ENCODE assay signal across 8 cellular contexts in genomic region chr17:63550816-63551639, GRCh38. TPM values are rescaled to one million over a fixed set of nuclear protein-coding genes. Genes with fewer than 3 reads are reported as not detected.
A peak's percentile ranks its signal among the peaks of the same experiment; 100 is the strongest.
DNase-seq lines count a peak whose midpoint lies in the region; FAIRE-seq and TF ChIP-seq lines count a peak whose summit lies in the region.

No MANE protein-coding gene starts in this region.

- peaks cover 22 to 51% of the 10 kb centered on the region in 2 experiments for H3K79me2 ChIP-seq in H1 (ENCODE audit: control insufficient read depth in 1 of 2, insufficient read depth in 2 of 2, low read length in 2 of 2)

- H2BK15ac ChIP-seq in H1 (ENCODE audit: low read length) = no peak overlapping the region

- H3K36me3 ChIP-seq in KOPT-K1 (ENCODE audit: insufficient read depth, low read length) = peaks cover 38% of the 10 kb centered on the region
- H3K36me3 ChIP-seq in H1 (ENCODE audit: control insufficient read depth in 2 of 4, insufficient read depth in 4 of 4, low read length in 3 of 4) = peaks cover 0 to 5% (median 0%) of the 10 kb centered on the region in 4 experiments; a peak in 1 of 8 replicates
- peaks cover 0 to 6% of the 10 kb centered on the region in 2 donors for H3K36me3 ChIP-seq in mucosa of rectum (ENCODE audit: control insufficient read depth in 2 of 2, insufficient read depth in 2 of 2, low read length in 2 of 2)
- no peaks in the 10 kb centered on the region for H3K36me3 ChIP-seq in vagina

- CTCF ChIA-PET in H1 (lab: Charles Lee; ENCODE audit: partially characterized antibody) = interaction anchor here (0.6 to 2.6 kb wide), 15 partner anchors 10 to 128 kb away, joined by 3 to 10 read pairs (median 5); no protein-coding TSS in a partner anchor

- DNase-seq in ACHN (peak; percentile 44), GM12864 (ENCODE audit: low read depth) (no peak), SW480 (ENCODE audit: low spot score) (peak; percentile 23), H1 (ENCODE audit: low read depth in 1 of 2, low spot score in 2 of 2) (peak in 1 of 2 experiments; percentile 51), vagina (ENCODE audit: extremely low spot score in 2 of 2) (peak in 1 of 2 donors; percentile 86), HCEC 1CT (no peak)

- H2BK5ac ChIP-seq in H1 (ENCODE audit: low read depth, low read length) = peak overlapping the region; percentile 94

- H4K91ac ChIP-seq in H1 (replicated peaks; ENCODE audit: insufficient read length, low read length) = peak overlapping the region; percentile 94

- no peak for TF ChIP-seq RAD21 in H1 (IDR thresholded peaks at IDR 0.05 in 1 of 2, conservative IDR thresholded peaks at IDR 0.05 in 1 of 2; ENCODE audit: low read depth in 2 of 2, low read length in 2 of 2)

- no peak overlapping the region for H2BK120ac ChIP-seq in H1 (replicated peaks; ENCODE audit: low read depth, low read length)

- H3K4me2 ChIP-seq in H1 (ENCODE audit: insufficient read depth in 1 of 2, low read depth in 2 of 2, low read length in 2 of 2) = peak overlapping the region; percentile 74 to 75

- H3K56ac ChIP-seq in H1 (replicated peaks; ENCODE audit: insufficient read length, low read depth, low read length) = peak overlapping the region; percentile 95

- H2BK12ac ChIP-seq in H1 (ENCODE audit: low read depth, low read length) = no peak overlapping the region

- H3K27me3 ChIP-seq in H1 (replicated peaks in 1 of 4; ENCODE audit: control insufficient read depth in 3 of 4, extremely low read depth in 1 of 4, insufficient read depth in 3 of 4, low read length in 3 of 4) (no peaks in the 10 kb centered on the region), mucosa of rectum (ENCODE audit: control insufficient read depth in 2 of 2, insufficient read depth in 2 of 2, low read length in 2 of 2) (no peaks in the 10 kb centered on the region), vagina (no peaks in the 10 kb centered on the region)

- TF ChIP-seq CTCF in GM12864 (IDR thresholded peaks at IDR 0.05; ENCODE audit: low read depth, low read length, missing control alignments) (no peak), H1 (IDR thresholded peaks at IDR 0.05; ENCODE audit: control extremely low read depth in 1 of 3, insufficient read depth in 1 of 3, low read depth in 1 of 3, low read length in 3 of 3) (no peak), vagina (IDR thresholded peaks at IDR 0.05) (no peak)

- TF ChIP-seq EP300 in H1 (IDR thresholded peaks at IDR 0.05; ENCODE audit: borderline replicate concordance in 1 of 2, low read depth in 2 of 2, low read length in 2 of 2) = no peak

- POLR2A ChIA-PET in H1 (lab: Charles Lee; ENCODE audit: partially characterized antibody) = interaction anchor here (0.6 to 2.1 kb wide), 11 partner anchors 14 to 277 kb away, joined by 3 to 5 read pairs (median 4); partner anchors contain the start of genes MAP3K3 and TACO1

- H4K20me1 ChIP-seq in H1 (replicated peaks in 1 of 2; ENCODE audit: control insufficient read depth in 1 of 2, insufficient read depth in 2 of 2, low read length in 2 of 2) = peaks cover 7 to 19% of the 10 kb centered on the region in 2 experiments

- no peak for FAIRE-seq in H1 (lab: Jason Lieb, UNC)

- H3K9ac ChIP-seq in H1 (replicated peaks in 1 of 4; ENCODE audit: extremely low read depth in 1 of 4, low read depth in 3 of 4, low read length in 3 of 4) (peak overlapping the region; percentile 61 to 85 (median 72)), mucosa of rectum (ENCODE audit: low read depth in 1 of 2, low read length in 2 of 2) (peak overlapping the region; percentile 87 to 96)

- in situ Hi-C loops in ACHN (cut with HindIII; ENCODE audit: low pct_ligation_motif_present, low pct_unique_long_range_greater_than_20kb, low sequenced_read_pairs) = no loop called here

- peak overlapping the region; percentile 90 for H3K27ac ChIP-seq in KOPT-K1 (ENCODE audit: low read depth, low read length, poor library complexity, severe bottlenecking)
- H3K27ac ChIP-seq in H1 (ENCODE audit: low read depth, low read length) = peak overlapping the region; percentile 68; the same call in 1 of the 2 replicates
- H3K27ac ChIP-seq in mucosa of rectum (ENCODE audit: low read depth in 2 of 2, low read length in 2 of 2) = peak overlapping the region; percentile 84 to 94
- H3K27ac ChIP-seq in vagina = peak overlapping the region; percentile 90

- no peak overlapping the region for H2BK20ac ChIP-seq in H1 (ENCODE audit: low read length)

- H3K14ac ChIP-seq in H1 (ENCODE audit: insufficient read length) = peak overlapping the region; percentile 48

- WGBS in H1 (ENCODE audit: extremely low coverage in 1 of 2, insufficient coverage in 1 of 2, insufficient read length in 1 of 2, insufficient replicate concordance in 2 of 2, low coverage in 1 of 2, low lambda C conversion rate in 2 of 2, missing lambda C conversion rate in 1 of 2), 2 experiments = 5% methylated on average over 28 of the region's 32 CpGs; no CpG with 5 or more reads in 1 of the 2 experiments

- peak overlapping the region; percentile 57 for H3K23ac ChIP-seq in H1 (ENCODE audit: insufficient read length)

- peak overlapping the region; percentile 98 for H3K18ac ChIP-seq in H1 (ENCODE audit: extremely low read depth, low read length)

- peaks cover 8% of the 10 kb centered on the region for H3K79me1 ChIP-seq in H1 (ENCODE audit: low read depth, low read length)

- no peak overlapping the region for H3K4ac ChIP-seq in H1 (replicated peaks; ENCODE audit: insufficient read length, low read depth, low read length)

- TF ChIP-seq POLR2A in H1 (IDR thresholded peaks at IDR 0.05; ENCODE audit: control extremely low read depth in 1 of 2, low read depth in 2 of 2, low read length in 2 of 2) = no peak
- TF ChIP-seq POLR2A in vagina (IDR thresholded peaks at IDR 0.05) = no peak

- peaks cover 11% of the 10 kb centered on the region; the same call in 1 of the 2 replicates for H3K23me2 ChIP-seq in H1 (ENCODE audit: low read depth, low read length)

- H3K4me3 ChIP-seq in GM12864 (ENCODE audit: low read depth, low read length) (peak overlapping the region; percentile 98), H1 (ENCODE audit: extremely low read depth in 1 of 4, insufficient read depth in 2 of 4, low read depth in 3 of 4, low read length in 4 of 4) (peak overlapping the region; percentile 88 to 95 (median 90)), mucosa of rectum (ENCODE audit: low read length in 2 of 2) (peak overlapping the region; percentile 88 to 99), vagina (peak overlapping the region; percentile 73 to 100)

- peak overlapping the region; percentile 93; the same call in 1 of the 2 replicates for H2AK5ac ChIP-seq in H1 (ENCODE audit: low read depth, low read length)

- H3K9me3 ChIP-seq in KOPT-K1 (ENCODE audit: insufficient read depth, low read length, poor library complexity, severe bottlenecking) = no peaks in the 10 kb centered on the region
- no peaks in the 10 kb centered on the region for H3K9me3 ChIP-seq in H1 (ENCODE audit: insufficient read depth in 2 of 2, low read depth in 1 of 2, low read length in 1 of 2)
- no peaks in the 10 kb centered on the region for H3K9me3 ChIP-seq in mucosa of rectum (ENCODE audit: control insufficient read depth in 2 of 2, low read length in 2 of 2)
- H3K9me3 ChIP-seq in vagina = no peaks in the 10 kb centered on the region

- H2AFZ ChIP-seq in H1 (ENCODE audit: low read length) = peak overlapping the region; percentile 51; the same call in 1 of the 2 replicates

- peaks cover 0 to 4% (median 3%) of the 10 kb centered on the region in 4 experiments; a peak in 5 of 7 replicates for H3K4me1 ChIP-seq in H1 (replicated peaks in 1 of 4; ENCODE audit: control insufficient read depth in 3 of 4, insufficient read depth in 4 of 4, low read length in 3 of 4)
- H3K4me1 ChIP-seq in mucosa of rectum (ENCODE audit: control insufficient read depth in 2 of 2, insufficient read depth in 2 of 2, low read length in 2 of 2) = peaks cover 17 to 22% of the 10 kb centered on the region in 2 donors
- H3K4me1 ChIP-seq in vagina = peaks cover 59% of the 10 kb centered on the region

- H4K8ac ChIP-seq in H1 (ENCODE audit: extremely low read depth, insufficient read depth, low read length) = peak overlapping the region; percentile 90

- peak overlapping the region; percentile 91 for H4K5ac ChIP-seq in H1 (ENCODE audit: insufficient read length, low read depth, low read length)

- intact Hi-C loops in vagina (cut with DNase I) = loop anchor here (10.0 kb wide), 1 partner anchor 54 kb away; the partner anchor contains the start of gene TACO1

TF ChIP-seq in H1, 55 proteins besides CTCF, POLR2A, EP300 and RAD21 (continues in another document):
- TF ChIP-seq HDAC6 (IDR thresholded peaks at IDR 0.05; ENCODE audit: low read depth, low read length) = no peak

RNA-seq across cellular contexts. Expression of gene DCAF7, which starts 0.8 kb away (rescaled TPM):
- 87.3 and 94.1 TPM in 2 replicates for total RNA-seq in H1 (2021; fragmentation: NEBNext Ultra II Directional; extraction: Animal tissue kit (Norgen Biotek cat#: 25700))
- polyA plus RNA-seq in H1 (2011; rRNA removed) = 74.9 and 97.4 TPM in 2 replicates
- polyA plus RNA-seq in H1 (2011; cell fraction: cytosol; rRNA removed) = 57.6 TPM
- polyA plus RNA-seq in H1 (2011; cell fraction: nucleus; rRNA removed) = 71.4 TPM
- 63.0 to 69.1 TPM (median 65.1 TPM) in 4 replicates for polyA plus RNA-seq in H1 (2012, experiment 1 of 2)
- polyA plus RNA-seq in H1 (2012, experiment 2 of 2) = 54.6 TPM
- polyA plus RNA-seq in H1 (2013, experiment 1 of 2) = 41.2 TPM
- 41.8 TPM for polyA plus RNA-seq in H1 (2013, experiment 2 of 2)
- polyA minus RNA-seq in H1 (2011; rRNA and poly(A)+ RNA removed) = 139 and 144 TPM in 2 replicates
- 51.2 TPM for polyA minus RNA-seq in H1 (2011; cell fraction: cytosol; rRNA and poly(A)+ RNA removed)
- polyA minus RNA-seq in H1 (2011; cell fraction: nucleus; rRNA and poly(A)+ RNA removed) = 36.5 TPM
- 34.1 TPM for total RNA-seq in vagina

RNA-seq across cellular contexts. Expression of gene KCNH6, which starts 27.9 kb away (rescaled TPM):
- total RNA-seq in H1 (2021; fragmentation: NEBNext Ultra II Directional; extraction: Animal tissue kit (Norgen Biotek cat#: 25700)) = 1.8 TPM in 2 replicates
- polyA plus RNA-seq in H1 (2011; rRNA removed) = 3.6 and 5.0 TPM in 2 replicates
- 2.7 TPM for polyA plus RNA-seq in H1 (2011; cell fraction: cytosol; rRNA removed)
- 4.9 TPM for polyA plus RNA-seq in H1 (2011; cell fraction: nucleus; rRNA removed)
- polyA plus RNA-seq in H1 (2012, experiment 1 of 2) = 0.84 to 1.8 TPM (median 1.4 TPM) in 4 replicates
- polyA plus RNA-seq in H1 (2012, experiment 2 of 2) = 0.75 TPM
- polyA plus RNA-seq in H1 (2013, experiment 1 of 2) = 2.0 TPM
- polyA plus RNA-seq in H1 (2013, experiment 2 of 2) = 2.1 TPM
- polyA minus RNA-seq in H1 (2011; rRNA and poly(A)+ RNA removed) = 2.8 TPM in 2 replicates
- polyA minus RNA-seq in H1 (2011; cell fraction: cytosol; rRNA and poly(A)+ RNA removed) = 0.95 TPM
- polyA minus RNA-seq in H1 (2011; cell fraction: nucleus; rRNA and poly(A)+ RNA removed) = 2.8 TPM
- not detected for total RNA-seq in vagina

RNA-seq across cellular contexts. Expression of gene TACO1, which starts 49.7 kb away (rescaled TPM):
- 23.6 and 24.0 TPM in 2 replicates for total RNA-seq in H1 (2021; fragmentation: NEBNext Ultra II Directional; extraction: Animal tissue kit (Norgen Biotek cat#: 25700))
- 19.1 and 19.8 TPM in 2 replicates for polyA plus RNA-seq in H1 (2011; rRNA removed)
- polyA plus RNA-seq in H1 (2011; cell fraction: cytosol; rRNA removed) = 25.5 TPM
- 19.6 TPM for polyA plus RNA-seq in H1 (2011; cell fraction: nucleus; rRNA removed)
- polyA plus RNA-seq in H1 (2012, experiment 1 of 2) = 18.3 to 26.4 TPM (median 25.0 TPM) in 4 replicates
- polyA plus RNA-seq in H1 (2012, experiment 2 of 2) = 31.7 TPM
- polyA plus RNA-seq in H1 (2013, experiment 1 of 2) = 15.2 TPM
- polyA plus RNA-seq in H1 (2013, experiment 2 of 2) = 14.6 TPM
- 14.9 and 15.3 TPM in 2 replicates for polyA minus RNA-seq in H1 (2011; rRNA and poly(A)+ RNA removed)
- polyA minus RNA-seq in H1 (2011; cell fraction: cytosol; rRNA and poly(A)+ RNA removed) = 9.7 TPM
- 9.1 TPM for polyA minus RNA-seq in H1 (2011; cell fraction: nucleus; rRNA and poly(A)+ RNA removed)
- 20.9 TPM for total RNA-seq in vagina

Comparison
In these comparisons a context has a peak if more than half of its experiments do, and no peak if none do; other contexts are left out.
1. DNase-seq: peak in ACHN (single experiment) and SW480 (single experiment); none in GM12864 (single experiment) and HCEC 1CT (single experiment).
2. Peak in every context shown above with its lines, with median percentiles within 50 percentile points of each other: H3K4me3 ChIP-seq and H3K27ac ChIP-seq.